In genomic region chr5:82991678-82992323, GRCh38 we compare ENCODE assay signal across 15 cellular contexts.
DNase-seq lines count a peak whose midpoint lies in the region; TF ChIP-seq lines count a peak whose summit lies in the region.
"Had no signal": no experiment of that assay in that cellular context is flagged by ENCODE, and none has a peak within 500 bp of the region (broad histone marks: within the 10 kb centered on the region; RNA-seq: fewer than 3 reads in every experiment).

No MANE protein-coding gene starts in this region.

- DNase-seq in A172 (ENCODE audit: low spot score) (peak; percentile 84), NCI-H2029 treated with DMSO at 0.1 percent for 48 hours (lab: John Stamatoyannopoulos, UW) (peak; percentile 40), choroid plexus epithelial cell (ENCODE audit: low read depth) (peak; percentile 68), neural progenitor cell (ENCODE audit: low spot score) (no peak), SKM-1 treated with dmso at 0.1 percent for 144 hours (lab: John Stamatoyannopoulos, UW; ENCODE audit: unreplicated experiment) (no peak), SW 1271 (lab: John Stamatoyannopoulos, UW) (no peak)
- DNase-seq in activated naive CD4-positive, alpha-beta T cell treated with Interleukin-2 at 50 U/mL for 16 hours = no peak
- DNase-seq: activated T-cell treated with anti-CD3 and anti-CD28 coated beads, Interleukin-2, amount 50 U/mL, for 48 hours; endodermal cell; NCI-H524 treated with DMSO at 0.1 percent for 48 hours; stimulated activated CD4-positive, alpha-beta T cell treated with anti-CD3 and anti-CD28 coated beads, Interleukin-12 subunit alpha, Interleukin-12 subunit beta, amount 100 ng/mL, for 4 hours; transverse colon had no signal

- no peaks in the 10 kb centered on the region for H3K79me2 ChIP-seq in neural progenitor cell (ENCODE audit: low read depth)

- H3K9me3 Mint-ChIP-seq in neural progenitor cell = no peaks in the 10 kb centered on the region
- H3K9me3 Mint-ChIP-seq: endodermal cell had no signal

- no peak overlapping the region for H3K9ac ChIP-seq in neural progenitor cell

- POLR2A ChIA-PET in HEK293 (lab: Yijun Ruan, JAX) = no interaction called here

- H3K36me3 ChIP-seq in HEK293 (ENCODE audit: control insufficient read depth in 2 of 2, insufficient read depth in 1 of 2, low read length in 2 of 2) (no peaks in the 10 kb centered on the region), neural progenitor cell (no peaks in the 10 kb centered on the region)
- H3K36me3 ChIP-seq: transverse colon had no signal

- H3K4me1 ChIP-seq in HEK293 (ENCODE audit: control insufficient read depth, insufficient read depth, low read length) (no peaks in the 10 kb centered on the region), neural progenitor cell (no peaks in the 10 kb centered on the region)
- H3K4me1 ChIP-seq: transverse colon had no signal

- H4K20me1 ChIP-seq in neural progenitor cell (ENCODE audit: low read depth) = no peaks in the 10 kb centered on the region

- H3K27ac Mint-ChIP-seq in neural progenitor cell = no peak overlapping the region
- H3K27ac Mint-ChIP-seq: endodermal cell had no signal

- no peak overlapping the region for H3K4me3 Mint-ChIP-seq in neural progenitor cell
- H3K4me3 Mint-ChIP-seq: endodermal cell had no signal

- no peak for TF ChIP-seq CTCF in HEK293 (tag by site-specific recombination; IDR thresholded peaks at IDR 0.05)
- no peak for TF ChIP-seq CTCF in choroid plexus epithelial cell (conservative IDR thresholded peaks at IDR 0.05; ENCODE audit: low read depth, low read length)
- no peak for TF ChIP-seq CTCF in neural progenitor cell (IDR thresholded peaks at IDR 0.05)

- H3K4me2 ChIP-seq in neural progenitor cell = no peak overlapping the region

- H3K27me3 ChIP-seq in neural progenitor cell = no peaks in the 10 kb centered on the region
- H3K27me3 ChIP-seq: transverse colon had no signal

- CTCF ChIA-PET in HEK293 (lab: Yijun Ruan, JAX) = no interaction called here

- no peaks in the 10 kb centered on the region for H3K27me3 Mint-ChIP-seq in neural progenitor cell (ENCODE audit: insufficient read depth, low read depth)

- no peaks in the 10 kb centered on the region for H3F3A ChIP-seq in neural progenitor cell (ENCODE audit: low read depth)

- H3K4me1 Mint-ChIP-seq in neural progenitor cell = no peaks in the 10 kb centered on the region

- H3K9me3 ChIP-seq in HEK293 (ENCODE audit: control insufficient read depth, insufficient read depth, low read depth, low read length) = no peaks in the 10 kb centered on the region
- no peaks in the 10 kb centered on the region for H3K9me3 ChIP-seq in neural progenitor cell (ENCODE audit: low read depth)
- H3K9me3 ChIP-seq: transverse colon had no signal

- H3K27ac ChIP-seq in HEK293 (ENCODE audit: extremely low read depth, low read depth, low read length) = no peak overlapping the region
- H3K27ac ChIP-seq in neural progenitor cell = no peak overlapping the region
- H3K27ac ChIP-seq: SK-N-MC, transverse colon had no signal

- H3K36me3 Mint-ChIP-seq in neural progenitor cell = no peaks in the 10 kb centered on the region

- no peak overlapping the region for H2AFZ ChIP-seq in neural progenitor cell (replicated peaks)

- H3K4me3 ChIP-seq in HEK293 (ENCODE audit: low read depth, low read length) (no peak overlapping the region), choroid plexus epithelial cell (ENCODE audit: low read depth, low read length) (no peak overlapping the region), neural progenitor cell (no peak overlapping the region)
- H3K4me3 ChIP-seq: lung, SK-N-MC, transverse colon had no signal

TF ChIP-seq in HEK293, 187 proteins besides CTCF, POLR2A, EP300 and RAD21:
- TF ChIP-seq INSM2 (tag by site-specific recombination; IDR thresholded peaks at IDR 0.05) (no peak), ZNF521 (tag by site-specific recombination; IDR thresholded peaks at IDR 0.05) (no peak), ZNF514 (tag by site-specific recombination; IDR thresholded peaks at IDR 0.05) (no peak), ZNF768 (tag by site-specific recombination; IDR thresholded peaks at IDR 0.05) (no peak), ZBTB6 (tag by site-specific recombination; IDR thresholded peaks at IDR 0.05) (no peak), ZNF426 (tag by site-specific recombination; IDR thresholded peaks at IDR 0.05) (no peak), ZBTB21 (tag by site-specific recombination; IDR thresholded peaks at IDR 0.05) (no peak), ZNF433 (tag by site-specific recombination; IDR thresholded peaks at IDR 0.05; ENCODE audit: low read depth) (no peak), PRDM4 (tag by site-specific recombination; IDR thresholded peaks at IDR 0.05) (peak; percentile 62; the same call in 1 of the 2 replicates)

Comparison
In these comparisons a context has a peak if more than half of its experiments do, and no peak if none do; other contexts are left out.
1. DNase-seq: peak in A172 (single experiment), NCI-H2029 treated with DMSO at 0.1 percent for 48 hours (single experiment) and choroid plexus epithelial cell (single experiment); none in activated naive CD4-positive, alpha-beta T cell treated with Interleukin-2 at 50 U/mL for 16 hours (single experiment), neural progenitor cell (single experiment), SKM-1 treated with dmso at 0.1 percent for 144 hours (single experiment) and SW 1271 (0 of 2).